Comparison of ENCODE assay signal across 18 cellular contexts in genomic region chr3:100725935-100726334, GRCh38. TPM values are rescaled to one million over a fixed set of nuclear protein-coding genes. Genes with fewer than 3 reads are reported as not detected.
DNase-seq lines count a peak whose midpoint lies in the region; ATAC-seq and TF ChIP-seq lines count a peak whose summit lies in the region.
"Had no signal": no experiment of that assay in that cellular context is flagged by ENCODE, and none has a peak within 500 bp of the region (broad histone marks: within the 10 kb centered on the region; RNA-seq: fewer than 3 reads in every experiment).

No MANE protein-coding gene starts in this region.

- H3K36me3 Mint-ChIP-seq in activated CD8-positive, alpha-beta T cell treated with anti-CD3 and anti-CD28 coated beads, Interleukin-2, amount 10 ng/mL, durations not matched to agents 7 days and 5 days (ENCODE audit: low read depth) = peaks cover 73% of the 10 kb centered on the region
- H3K36me3 Mint-ChIP-seq in activated CD8-positive, alpha-beta T cell treated with anti-CD3 and anti-CD28 coated beads for 36 hours (ENCODE audit: low read depth) = peaks cover 62% of the 10 kb centered on the region
- H3K36me3 Mint-ChIP-seq in glutamatergic neuron (ENCODE audit: unreplicated experiment) = no peaks in the 10 kb centered on the region
- peaks cover 99% of the 10 kb centered on the region for H3K36me3 Mint-ChIP-seq in stimulated activated effector memory CD8-positive, alpha-beta T cell treated with anti-CD3 and anti-CD28 coated beads, Interleukin-12 subunit alpha, Interleukin-12 subunit beta, amount 100 ng/mL, for 72 hours

- peaks cover 17% of the 10 kb centered on the region for H3K4me1 Mint-ChIP-seq in activated CD8-positive, alpha-beta T cell treated with anti-CD3 and anti-CD28 coated beads, Interleukin-2, amount 10 ng/mL, durations not matched to agents 7 days and 5 days (ENCODE audit: low read depth)
- peaks cover 10% of the 10 kb centered on the region for H3K4me1 Mint-ChIP-seq in activated CD8-positive, alpha-beta T cell treated with anti-CD3 and anti-CD28 coated beads for 36 hours (ENCODE audit: low read depth)
- peaks cover 4% of the 10 kb centered on the region for H3K4me1 Mint-ChIP-seq in glutamatergic neuron (ENCODE audit: low read depth, unreplicated experiment)
- peaks cover 6% of the 10 kb centered on the region for H3K4me1 Mint-ChIP-seq in stimulated activated effector memory CD8-positive, alpha-beta T cell treated with anti-CD3 and anti-CD28 coated beads, Interleukin-12 subunit alpha, Interleukin-12 subunit beta, amount 100 ng/mL, for 72 hours

- no peaks in the 10 kb centered on the region for H3K27me3 Mint-ChIP-seq in activated CD8-positive, alpha-beta T cell treated with anti-CD3 and anti-CD28 coated beads, Interleukin-2, amount 10 ng/mL, durations not matched to agents 7 days and 5 days (ENCODE audit: low read depth)
- H3K27me3 Mint-ChIP-seq in activated CD8-positive, alpha-beta T cell treated with anti-CD3 and anti-CD28 coated beads for 36 hours = no peaks in the 10 kb centered on the region
- H3K27me3 Mint-ChIP-seq in glutamatergic neuron (ENCODE audit: unreplicated experiment) = no peaks in the 10 kb centered on the region

- ATAC-seq in activated CD8-positive, alpha-beta T cell treated with anti-CD3 and anti-CD28 coated beads, Interleukin-2, amount 10 ng/mL, durations not matched to agents 7 days and 5 days = no peak
- ATAC-seq in activated CD8-positive, alpha-beta T cell treated with anti-CD3 and anti-CD28 coated beads for 36 hours = no peak
- ATAC-seq in stimulated activated effector memory CD8-positive, alpha-beta T cell treated with anti-CD3 and anti-CD28 coated beads, Interleukin-12 subunit alpha, Interleukin-12 subunit beta, amount 100 ng/mL, for 72 hours = no peak
- ATAC-seq in GM21526 (IDR thresholded peaks at IDR 0.05; ENCODE audit: low FRiP score, unreplicated experiment) = no peak
- ATAC-seq: GM23338, SK-N-SH treated with all-trans-retinoic acid at 6 μM for 48 hours had no signal

- POLR2A ChIA-PET in activated CD8-positive, alpha-beta T cell treated with anti-CD3 and anti-CD28 coated beads, Interleukin-2, amount 10 ng/mL, durations not matched to agents 7 days and 5 days (lab: Charles Lee) = interaction anchor here (1.7 to 2.2 kb wide), 2 partner anchors 16 to 17 kb away, joined by 10 read pairs; partner anchors contain the start of gene TFG
- POLR2A ChIA-PET in activated CD8-positive, alpha-beta T cell treated with anti-CD3 and anti-CD28 coated beads for 36 hours (lab: Charles Lee) = interaction anchor here (1.0 to 3.0 kb wide), 5 partner anchors 9 to 109 kb away, joined by 3 to 21 read pairs (median 5); partner anchors contain the start of gene TFG
- POLR2A ChIA-PET in RWPE1 (lab: Yijun Ruan, JAX; ENCODE audit: low non-redundant PET) = no interaction called here

- H3K4me1 ChIP-seq in effector memory CD4-positive, alpha-beta T cell (ENCODE audit: control insufficient read depth, insufficient read depth, low read length, poor library complexity, severe bottlenecking) = no peaks in the 10 kb centered on the region

- no peak overlapping the region for H3K4me3 Mint-ChIP-seq in activated CD8-positive, alpha-beta T cell treated with anti-CD3 and anti-CD28 coated beads, Interleukin-2, amount 10 ng/mL, durations not matched to agents 7 days and 5 days
- H3K4me3 Mint-ChIP-seq in activated CD8-positive, alpha-beta T cell treated with anti-CD3 and anti-CD28 coated beads for 36 hours = no peak overlapping the region
- peak overlapping the region; percentile 40 for H3K4me3 Mint-ChIP-seq in glutamatergic neuron (ENCODE audit: unreplicated experiment)
- H3K4me3 Mint-ChIP-seq in stimulated activated effector memory CD8-positive, alpha-beta T cell treated with anti-CD3 and anti-CD28 coated beads, Interleukin-12 subunit alpha, Interleukin-12 subunit beta, amount 100 ng/mL, for 72 hours = no peak overlapping the region
- H3K4me3 Mint-ChIP-seq: GM23338 had no signal

- peak overlapping the region; percentile 28 for H3K27ac Mint-ChIP-seq in activated CD8-positive, alpha-beta T cell treated with anti-CD3 and anti-CD28 coated beads, Interleukin-2, amount 10 ng/mL, durations not matched to agents 7 days and 5 days
- no peak overlapping the region for H3K27ac Mint-ChIP-seq in activated CD8-positive, alpha-beta T cell treated with anti-CD3 and anti-CD28 coated beads for 36 hours
- peak overlapping the region; percentile 43 for H3K27ac Mint-ChIP-seq in glutamatergic neuron (ENCODE audit: unreplicated experiment)
- peak overlapping the region; percentile 70 for H3K27ac Mint-ChIP-seq in stimulated activated effector memory CD8-positive, alpha-beta T cell treated with anti-CD3 and anti-CD28 coated beads, Interleukin-12 subunit alpha, Interleukin-12 subunit beta, amount 100 ng/mL, for 72 hours

- peaks cover 37% of the 10 kb centered on the region for H3K36me3 ChIP-seq in effector memory CD4-positive, alpha-beta T cell (ENCODE audit: control insufficient read depth, insufficient read depth, low read length)

- intact Hi-C loops in activated CD8-positive, alpha-beta T cell treated with anti-CD3 and anti-CD28 coated beads for 36 hours (cut with micrococcal nuclease) = loop anchor here (1.0 kb wide), 1 partner anchor 110 kb away; no protein-coding TSS in a partner anchor

- CTCF ChIA-PET in activated CD8-positive, alpha-beta T cell treated with anti-CD3 and anti-CD28 coated beads, Interleukin-2, amount 10 ng/mL, durations not matched to agents 7 days and 5 days (lab: Charles Lee) = interaction anchor here (0.9 to 2.0 kb wide), 8 partner anchors 11 to 104 kb away, joined by 3 to 10 read pairs (median 4); partner anchors contain the start of gene TFG
- CTCF ChIA-PET in activated CD8-positive, alpha-beta T cell treated with anti-CD3 and anti-CD28 coated beads for 36 hours (lab: Charles Lee) = interaction anchor here (0.8 to 2.8 kb wide), 11 partner anchors 9 to 633 kb away, joined by 3 to 18 read pairs (median 4); no protein-coding TSS in a partner anchor
- CTCF ChIA-PET in RWPE1 (lab: Yijun Ruan, JAX) = no interaction called here

- DNase-seq in activated CD8-positive, alpha-beta T cell treated with anti-CD3 and anti-CD28 coated beads, Interleukin-2, amount 10 ng/mL, durations not matched to agents 7 days and 5 days = no peak
- DNase-seq in activated CD8-positive, alpha-beta T cell treated with anti-CD3 and anti-CD28 coated beads for 36 hours = no peak
- DNase-seq in RWPE1 (ENCODE audit: low spot score) (no peak), glutamatergic neuron (no peak), COLO829 (ENCODE audit: low spot score) (no peak)
- DNase-seq in stimulated activated effector memory CD8-positive, alpha-beta T cell treated with anti-CD3 and anti-CD28 coated beads, Interleukin-12 subunit alpha, Interleukin-12 subunit beta, amount 100 ng/mL, for 72 hours (ENCODE audit: low spot score in 2 of 2) = no peak
- DNase-seq in effector memory CD4-positive, alpha-beta T cell = no peak
- DNase-seq: C1 segment of cervical spinal cord, DMS79, KBM-7, NCI-H146, NCI-H2081 treated with DMSO at 0.1 percent for 48 hours, NCI-H524 treated with DMSO at 0.1 percent for 48 hours, PC-9 had no signal

- no peaks in the 10 kb centered on the region for H3K9me3 Mint-ChIP-seq in activated CD8-positive, alpha-beta T cell treated with anti-CD3 and anti-CD28 coated beads, Interleukin-2, amount 10 ng/mL, durations not matched to agents 7 days and 5 days (ENCODE audit: insufficient read depth)
- no peaks in the 10 kb centered on the region for H3K9me3 Mint-ChIP-seq in activated CD8-positive, alpha-beta T cell treated with anti-CD3 and anti-CD28 coated beads for 36 hours
- peaks cover 4% of the 10 kb centered on the region for H3K9me3 Mint-ChIP-seq in glutamatergic neuron (ENCODE audit: unreplicated experiment)
- no peaks in the 10 kb centered on the region for H3K9me3 Mint-ChIP-seq in stimulated activated effector memory CD8-positive, alpha-beta T cell treated with anti-CD3 and anti-CD28 coated beads, Interleukin-12 subunit alpha, Interleukin-12 subunit beta, amount 100 ng/mL, for 72 hours
- H3K9me3 Mint-ChIP-seq: GM23338 had no signal

- no peaks in the 10 kb centered on the region for H3K27me3 ChIP-seq in effector memory CD4-positive, alpha-beta T cell (replicated peaks; ENCODE audit: control insufficient read depth, insufficient read depth, low read length, poor library complexity, severe bottlenecking)

- H3K9me3 ChIP-seq in effector memory CD4-positive, alpha-beta T cell (ENCODE audit: control insufficient read depth, low read length) = no peaks in the 10 kb centered on the region

- peak overlapping the region; percentile 22; the same call in 1 of the 2 replicates for H3K27ac ChIP-seq in RWPE1
- H3K27ac ChIP-seq in effector memory CD4-positive, alpha-beta T cell (ENCODE audit: insufficient read depth, low read length, poor library complexity, severe bottlenecking) = no peak overlapping the region
- H3K27ac ChIP-seq: HL-60, PC-9 had no signal

- H3K4me3 ChIP-seq in effector memory CD4-positive, alpha-beta T cell (ENCODE audit: insufficient read depth, low read depth, low read length, poor library complexity, severe bottlenecking) = no peak overlapping the region
- H3K4me3 ChIP-seq: GM23338, PC-9 had no signal

- no peak for TF ChIP-seq CTCF in activated CD8-positive, alpha-beta T cell treated with anti-CD3 and anti-CD28 coated beads for 36 hours (IDR thresholded peaks at IDR 0.05)
- TF ChIP-seq CTCF in RWPE1 (conservative IDR thresholded peaks at IDR 0.05; ENCODE audit: low read depth) = no peak
- TF ChIP-seq CTCF in glutamatergic neuron (IDR thresholded peaks at IDR 0.05; ENCODE audit: partially characterized antibody, unreplicated experiment) = no peak

RNA-seq across cellular contexts. Expression of gene TFG, which starts 16.6 kb away (rescaled TPM):
- 10 to 100 TPM; 59.8 to 63.1 TPM for total RNA-seq in activated CD8-positive, alpha-beta T cell treated with anti-CD3 and anti-CD28 coated beads, Interleukin-2, amount 10 ng/mL, durations not matched to agents 7 days and 5 days
- 10 to 100 TPM; 59.2 TPM for total RNA-seq in activated CD8-positive, alpha-beta T cell treated with anti-CD3 and anti-CD28 coated beads for 36 hours
- total RNA-seq in glutamatergic neuron (ENCODE audit: unreplicated experiment) = 75.0 TPM
